In the genomic region with DNA sequence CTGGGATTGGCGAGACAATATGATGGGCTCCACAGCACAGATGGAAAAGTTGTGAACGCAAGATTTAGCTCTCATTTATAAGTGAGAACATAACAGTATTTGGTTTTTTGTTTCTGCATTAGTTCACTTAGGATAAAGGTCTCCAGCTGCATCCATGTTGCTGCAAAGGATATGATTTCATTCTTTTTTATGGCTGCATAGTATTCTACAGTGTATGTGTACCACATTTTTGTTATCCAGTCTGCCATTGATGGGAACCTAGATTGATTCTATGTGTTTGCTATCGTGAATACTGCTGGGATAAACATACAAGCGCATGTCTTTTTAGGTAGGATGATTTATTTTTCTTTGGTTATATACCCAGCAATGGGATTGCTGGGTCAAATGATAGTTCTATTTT, we compare ENCODE assay signal across 4 cellular contexts.
TF ChIP-seq lines count a peak whose summit lies in the region.

No MANE protein-coding gene starts in this region.

TF ChIP-seq in SK-N-SH treated with all-trans-retinoic acid at 6 μM for 48 hours, 23 proteins besides CTCF, POLR2A, EP300 and RAD21:
- TF ChIP-seq ZFP3 (CRISPR knock-in tag; IDR thresholded peaks at IDR 0.05) = no peak
- TF ChIP-seq ZNF8 (CRISPR knock-in tag; IDR thresholded peaks at IDR 0.05) = peak; percentile 72
- TF ChIP-seq, protein P1, sequence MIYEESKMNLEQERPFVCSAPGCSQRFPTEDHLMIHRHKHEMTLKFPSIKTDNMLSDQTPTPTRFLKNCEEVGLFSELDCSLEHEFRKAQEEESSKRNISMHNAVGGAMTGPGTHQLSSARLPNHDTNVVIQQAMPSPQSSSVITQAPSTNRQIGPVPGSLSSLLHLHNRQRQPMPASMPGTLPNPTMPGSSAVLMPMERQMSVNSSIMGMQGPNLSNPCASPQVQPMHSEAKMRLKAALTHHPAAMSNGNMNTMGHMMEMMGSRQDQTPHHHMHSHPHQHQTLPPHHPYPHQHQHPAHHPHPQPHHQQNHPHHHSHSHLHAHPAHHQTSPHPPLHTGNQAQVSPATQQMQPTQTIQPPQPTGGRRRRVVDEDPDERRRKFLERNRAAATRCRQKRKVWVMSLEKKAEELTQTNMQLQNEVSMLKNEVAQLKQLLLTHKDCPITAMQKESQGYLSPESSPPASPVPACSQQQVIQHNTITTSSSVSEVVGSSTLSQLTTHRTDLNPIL (CRISPR knock-in tag; IDR thresholded peaks at IDR 0.05; ENCODE audit: low read depth) = no peak
- no peak for TF ChIP-seq BACH2 (CRISPR knock-in tag; IDR thresholded peaks at IDR 0.05; ENCODE audit: borderline replicate concordance)
- no peak for TF ChIP-seq OSR1 (CRISPR knock-in tag; IDR thresholded peaks at IDR 0.05)
- no peak for TF ChIP-seq CSDC2 (CRISPR knock-in tag; IDR thresholded peaks at IDR 0.05)

TF ChIP-seq in SK-N-SH, 30 proteins besides CTCF, POLR2A, EP300 and RAD21:
- TF ChIP-seq TAF1 (IDR thresholded peaks at IDR 0.05; ENCODE audit: borderline replicate concordance, low read depth, low read length) (no peak), EZH2phosphoT487 (IDR thresholded peaks at IDR 0.05; ENCODE audit: borderline replicate concordance, low read depth) (no peak), FOXM1 (IDR thresholded peaks at IDR 0.05; ENCODE audit: low read depth) (no peak), CHD2 (IDR thresholded peaks at IDR 0.05; ENCODE audit: low read length, partially characterized antibody) (no peak), TEAD4 (IDR thresholded peaks at IDR 0.05; ENCODE audit: borderline replicate concordance, insufficient read depth) (no peak), MXI1 (IDR thresholded peaks at IDR 0.05; ENCODE audit: low read depth, low read length) (no peak), MEF2A (IDR thresholded peaks at IDR 0.05; ENCODE audit: borderline replicate concordance, low read depth) (no peak), SMC3 (IDR thresholded peaks at IDR 0.05; ENCODE audit: low read depth, low read length) (no peak), NFIC (IDR thresholded peaks at IDR 0.05; ENCODE audit: borderline replicate concordance) (no peak)
- TF ChIP-seq, protein P2, sequence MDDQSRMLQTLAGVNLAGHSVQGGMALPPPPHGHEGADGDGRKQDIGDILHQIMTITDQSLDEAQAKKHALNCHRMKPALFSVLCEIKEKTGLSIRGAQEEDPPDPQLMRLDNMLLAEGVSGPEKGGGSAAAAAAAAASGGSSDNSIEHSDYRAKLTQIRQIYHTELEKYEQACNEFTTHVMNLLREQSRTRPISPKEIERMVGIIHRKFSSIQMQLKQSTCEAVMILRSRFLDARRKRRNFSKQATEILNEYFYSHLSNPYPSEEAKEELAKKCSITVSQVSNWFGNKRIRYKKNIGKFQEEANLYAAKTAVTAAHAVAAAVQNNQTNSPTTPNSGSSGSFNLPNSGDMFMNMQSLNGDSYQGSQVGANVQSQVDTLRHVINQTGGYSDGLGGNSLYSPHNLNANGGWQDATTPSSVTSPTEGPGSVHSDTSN (IDR thresholded peaks at IDR 0.05) = no peak
- TF ChIP-seq, protein P3, sequence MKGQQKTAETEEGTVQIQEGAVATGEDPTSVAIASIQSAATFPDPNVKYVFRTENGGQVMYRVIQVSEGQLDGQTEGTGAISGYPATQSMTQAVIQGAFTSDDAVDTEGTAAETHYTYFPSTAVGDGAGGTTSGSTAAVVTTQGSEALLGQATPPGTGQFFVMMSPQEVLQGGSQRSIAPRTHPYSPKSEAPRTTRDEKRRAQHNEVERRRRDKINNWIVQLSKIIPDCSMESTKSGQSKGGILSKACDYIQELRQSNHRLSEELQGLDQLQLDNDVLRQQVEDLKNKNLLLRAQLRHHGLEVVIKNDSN (IDR thresholded peaks at IDR 0.05; ENCODE audit: borderline replicate concordance, low read depth) = no peak

TF ChIP-seq in HEK293, 187 proteins besides CTCF, POLR2A, EP300 and RAD21:
- TF ChIP-seq ZNF146 (tag by site-specific recombination; IDR thresholded peaks at IDR 0.05) (peak; percentile 92), ZNF404 (tag by site-specific recombination; IDR thresholded peaks at IDR 0.05) (no peak), ZNF555 (tag by site-specific recombination; conservative IDR thresholded peaks at IDR 0.05) (no peak)
- TF ChIP-seq, protein P4, sequence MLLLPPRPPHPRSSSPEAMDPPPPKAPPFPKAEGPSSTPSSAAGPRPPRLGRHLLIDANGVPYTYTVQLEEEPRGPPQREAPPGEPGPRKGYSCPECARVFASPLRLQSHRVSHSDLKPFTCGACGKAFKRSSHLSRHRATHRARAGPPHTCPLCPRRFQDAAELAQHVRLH (tag by site-specific recombination; IDR thresholded peaks at IDR 0.05) = peak; percentile 34; the same call in 1 of the 2 replicates

TF ChIP-seq in H1, 55 proteins besides CTCF, POLR2A, EP300 and RAD21:
- TF ChIP-seq BACH1 (IDR thresholded peaks at IDR 0.05; ENCODE audit: low read length) (no peak), CHD2 (IDR thresholded peaks at IDR 0.05; ENCODE audit: low read length) (no peak), KDM1A (IDR thresholded peaks at IDR 0.05; ENCODE audit: borderline replicate concordance, low read length) (peak; percentile 18; the same call in 1 of the 2 replicates), TAF7 (optimal IDR thresholded peaks at IDR 0.05; ENCODE audit: borderline replicate concordance, low read depth, low read length) (no peak), KDM5A (IDR thresholded peaks at IDR 0.05; ENCODE audit: low read length) (no peak), SP4 (IDR thresholded peaks at IDR 0.05; ENCODE audit: low read length) (no peak), BCL11A (IDR thresholded peaks at IDR 0.05; ENCODE audit: low read depth in 2 of 2, low read length in 2 of 2) (no peak), NRF1 (IDR thresholded peaks at IDR 0.05; ENCODE audit: low read depth, low read length) (no peak)
TF ChIP-seq in H1: peak in this region for 1.
